In genomic region chr22:36722055-36722454, GRCh38 we compare ENCODE assay signal across 9 cellular contexts. TPM values are rescaled to one million over a fixed set of nuclear protein-coding genes. Genes with fewer than 3 reads are reported as not detected.
"Had no signal": no experiment of that assay in that cellular context is flagged by ENCODE, and none has a peak within 500 bp of the region (broad histone marks: within the 10 kb centered on the region; RNA-seq: fewer than 3 reads in every experiment).

No MANE protein-coding gene starts in this region.

- ATAC-seq: GM12878 had no signal

- DNase-seq: GDM1, GF-D8 had no signal

- FAIRE-seq: G401.6, GM12878, GM12891, GM12892, GM18507, GM19239 had no signal

- H3K4me3 ChIP-seq: GM12878 had no signal

RNA-seq across cellular contexts. Expression of gene CACNG2, which starts 18.5 kb away (rescaled TPM):
- total RNA-seq: G401, GM12878 had no signal
- polyA plus RNA-seq: GM12878 had no signal
